Comparison of ENCODE assay signal across 25 cellular contexts in genomic region chr6:52102330-52102932, GRCh38. TPM values are rescaled to one million over a fixed set of nuclear protein-coding genes. Genes with fewer than 3 reads are reported as not detected.
DNase-seq lines count a peak whose midpoint lies in the region; ATAC-seq and TF ChIP-seq lines count a peak whose summit lies in the region.
"Had no signal": no experiment of that assay in that cellular context is flagged by ENCODE, and none has a peak within 500 bp of the region (broad histone marks: within the 10 kb centered on the region; RNA-seq: fewer than 3 reads in every experiment).

No MANE protein-coding gene starts in this region.

- no peaks in the 10 kb centered on the region for H4K20me1 ChIP-seq in mammary epithelial cell (ENCODE audit: insufficient read depth, low read length)

- H3K4me3 Mint-ChIP-seq in MCF 10A (ENCODE audit: unreplicated experiment) (no peak overlapping the region), CD14-positive monocyte (no peak overlapping the region)
- H3K4me3 Mint-ChIP-seq: CD8-positive, alpha-beta T cell had no signal

- DNase-seq in mammary epithelial cell (no peak), MCF 10A (ENCODE audit: unreplicated experiment) (no peak), esophagus muscularis mucosa (ENCODE audit: extremely low spot score) (peak; percentile 60), psoas muscle (peak in 1 of 2 donors; percentile 64), CD14-positive monocyte (ENCODE audit: low spot score) (no peak), GOT3 (lab: John Stamatoyannopoulos, UW) (no peak), left lobe of liver (ENCODE audit: low spot score) (no peak), NCI-H2196 treated with DMSO at 0.1 percent for 48 hours (lab: John Stamatoyannopoulos, UW; ENCODE audit: unreplicated experiment) (no peak)
- DNase-seq: 8988T; BE2C; CD8-positive, alpha-beta T cell; DND-41; IMR-90; Karpas-422; NCI-H1105 treated with DMSO at 0.1 percent for 48 hours; NCI-H1694; NCI-H2081 treated with DMSO at 0.1 percent for 48 hours; NCI-H510A; NCI-H774; PC-3; RPMI8226; SIG-M5 had no signal

- H3K4me1 Mint-ChIP-seq in MCF 10A (ENCODE audit: insufficient read depth, unreplicated experiment) (no peaks in the 10 kb centered on the region), CD14-positive monocyte (no peaks in the 10 kb centered on the region)

- peaks cover 7% of the 10 kb centered on the region for H3K4me1 ChIP-seq in mammary epithelial cell (ENCODE audit: insufficient read depth, low read length)
- no peaks in the 10 kb centered on the region for H3K4me1 ChIP-seq in esophagus muscularis mucosa
- peaks cover 38% of the 10 kb centered on the region for H3K4me1 ChIP-seq in psoas muscle
- H3K4me1 ChIP-seq: BE2C, HAP-1 had no signal

- intact Hi-C loops in mammary epithelial cell (cut with micrococcal nuclease) (no loop called here), MCF 10A (cut with micrococcal nuclease) (no loop called here), esophagus muscularis mucosa (cut with DNase I) (loop anchor here (5.0 kb wide), 1 partner anchor 135 kb away; no protein-coding TSS in a partner anchor), psoas muscle (cut with DNase I) (no loop called here), CD14-positive monocyte (cut with micrococcal nuclease) (no loop called here)

- no peak overlapping the region for H3K27ac ChIP-seq in mammary epithelial cell (ENCODE audit: insufficient read depth, low read depth, low read length)
- no peak overlapping the region for H3K27ac ChIP-seq in esophagus muscularis mucosa (replicated peaks in 1 of 4)
- H3K27ac ChIP-seq in psoas muscle, result peak overlapping the region; percentile 76
- H3K27ac ChIP-seq: HL-60 had no signal

- H3K9ac ChIP-seq in mammary epithelial cell (ENCODE audit: insufficient read depth, low read length), result no peak overlapping the region

- TF ChIP-seq POLR2A in esophagus muscularis mucosa (IDR thresholded peaks at IDR 0.05; ENCODE audit: low read depth), result no peak

- no peaks in the 10 kb centered on the region for H3K27me3 ChIP-seq in mammary epithelial cell (ENCODE audit: insufficient read depth, low read length)
- H3K27me3 ChIP-seq in esophagus muscularis mucosa, result no peaks in the 10 kb centered on the region
- H3K27me3 ChIP-seq in psoas muscle (ENCODE audit: insufficient read depth in 3 of 3, low read length in 2 of 3), result no peaks in the 10 kb centered on the region

- H3K27me3 Mint-ChIP-seq in MCF 10A (ENCODE audit: insufficient read depth, unreplicated experiment) (peaks cover 25% of the 10 kb centered on the region), CD14-positive monocyte (ENCODE audit: low read depth in 3 of 3) (peaks cover 2 to 3% (median 2%) of the 10 kb centered on the region in 3 donors)

- H3K36me3 ChIP-seq in mammary epithelial cell (ENCODE audit: insufficient read depth, low read length) (no peaks in the 10 kb centered on the region), esophagus muscularis mucosa (no peaks in the 10 kb centered on the region), psoas muscle (ENCODE audit: insufficient read depth in 1 of 2, low read depth in 1 of 2) (no peaks in the 10 kb centered on the region)
- H3K36me3 ChIP-seq: BE2C, HAP-1 had no signal

- H3K79me2 ChIP-seq in mammary epithelial cell (ENCODE audit: insufficient read depth, low read length), result no peaks in the 10 kb centered on the region

- ATAC-seq in psoas muscle (peak; percentile 80 to 90 (median 87)), left lobe of liver (no peak)
- ATAC-seq: CD8-positive, alpha-beta T cell; PC-3 had no signal

- 17% methylated on average over 1 of the region's 1 CpG for WGBS in mammary epithelial cell (ENCODE audit: low coverage, missing lambda C conversion rate)
- 50% methylated on average over 1 of the region's 1 CpG for WGBS in esophagus muscularis mucosa
- WGBS in psoas muscle, 3 donors, result 23 to 36% (median 25%) methylated on average over 1 of the region's 1 CpG

- H3K4me3 ChIP-seq in mammary epithelial cell (replicated peaks in 1 of 3; ENCODE audit: insufficient read depth in 1 of 3, low read depth in 2 of 3, low read length in 3 of 3) (no peak overlapping the region), esophagus muscularis mucosa (no peak overlapping the region), psoas muscle (no peak overlapping the region)
- H3K4me3 ChIP-seq: HAP-1 had no signal

- BruUV-seq in mammary epithelial cell (replicated peaks; lab: Mats Ljungman, UMichigan), result no TSS peak
- no TSS peak for BruUV-seq in MCF 10A (replicated peaks; lab: Mats Ljungman, UMichigan)

- POLR2A ChIA-PET in MCF 10A (lab: Yijun Ruan, JAX), result no interaction called here

- dilution Hi-C loops in mammary epithelial cell (cut with HindIII; ENCODE audit: low sequenced_read_pairs), result no loop called here

- TF ChIP-seq CTCF in mammary epithelial cell (conservative IDR thresholded peaks at IDR 0.05 in 1 of 2, IDR thresholded peaks at IDR 0.05 in 1 of 2; ENCODE audit: extremely low read depth in 1 of 2, insufficient read depth in 1 of 2, low read depth in 1 of 2, low read length in 2 of 2) (no peak), MCF 10A (IDR thresholded peaks at IDR 0.05; ENCODE audit: unreplicated experiment) (no peak), esophagus muscularis mucosa (IDR thresholded peaks at IDR 0.05) (no peak), psoas muscle (IDR thresholded peaks at IDR 0.05) (no peak), CD14-positive monocyte (IDR thresholded peaks at IDR 0.05) (no peak)

- H3K36me3 Mint-ChIP-seq in MCF 10A (ENCODE audit: insufficient read depth, unreplicated experiment), result no peaks in the 10 kb centered on the region
- H3K36me3 Mint-ChIP-seq in CD14-positive monocyte, result no peaks in the 10 kb centered on the region
- H3K36me3 Mint-ChIP-seq: CD8-positive, alpha-beta T cell had no signal

- H3K9me3 Mint-ChIP-seq in MCF 10A (ENCODE audit: unreplicated experiment) (no peaks in the 10 kb centered on the region), CD14-positive monocyte (peaks cover 0 to 2% (median 0%) of the 10 kb centered on the region in 7 donors)
- H3K9me3 Mint-ChIP-seq: CD8-positive, alpha-beta T cell had no signal

- in situ Hi-C loops in mammary epithelial cell (cut with MboI; ENCODE audit: low sequenced_read_pairs in 2 of 2), result no loop called here

- H2AFZ ChIP-seq in mammary epithelial cell (ENCODE audit: low read depth, low read length), result peak overlapping the region; percentile 57

- H3K9me3 ChIP-seq in mammary epithelial cell (replicated peaks; ENCODE audit: insufficient read depth, low read length), result no peaks in the 10 kb centered on the region
- no peaks in the 10 kb centered on the region for H3K9me3 ChIP-seq in esophagus muscularis mucosa
- H3K9me3 ChIP-seq in psoas muscle, result no peaks in the 10 kb centered on the region
- H3K9me3 ChIP-seq: BE2C, HAP-1 had no signal

- no peak overlapping the region for H3K27ac Mint-ChIP-seq in MCF 10A (ENCODE audit: low read depth, unreplicated experiment)
- H3K27ac Mint-ChIP-seq in CD14-positive monocyte, result no peak overlapping the region
- H3K27ac Mint-ChIP-seq: CD8-positive, alpha-beta T cell had no signal

- H3K4me2 ChIP-seq in mammary epithelial cell (ENCODE audit: insufficient read depth, low read depth, low read length), result no peak overlapping the region

- TF ChIP-seq EP300 in esophagus muscularis mucosa (IDR thresholded peaks at IDR 0.05), result no peak

- CTCF ChIA-PET in mammary epithelial cell (lab: Charles Lee; ENCODE audit: low non-redundant PET) (no interaction called here), MCF 10A (lab: Yijun Ruan, JAX) (no interaction called here)

RNA-seq across cellular contexts. Expression of gene PKHD1, which starts 15.0 kb away (rescaled TPM):
- under 1 TPM; under 0.01 to 0.02 TPM for total RNA-seq in mammary epithelial cell
- polyA plus RNA-seq in mammary epithelial cell, result 0.05 TPM
- not detected for polyA minus RNA-seq in mammary epithelial cell
- not detected in 2 replicates for total RNA-seq in MCF 10A (2022)
- total RNA-seq in esophagus muscularis mucosa, result under 1 TPM in 1 of 4 donors, not detected in 3; under 0.01 TPM
- total RNA-seq in psoas muscle, result under 1 TPM in 3 of 4 donors, not detected in 1; 0.02 to 0.11 (median 0.04) TPM
- under 1 TPM in 2 of 3 donors, not detected in 1; under 0.01 to 0.01 TPM for polyA plus RNA-seq in psoas muscle
- polyA plus RNA-seq in CD14-positive monocyte, result not detected
- 3.0 TPM for total RNA-seq in left lobe of liver
- total RNA-seq: CD8-positive, alpha-beta T cell; G401; IMR-90 had no signal
- polyA plus RNA-seq: IMR-90 had no signal
